ENCODE assay signal across 8 cellular contexts in genomic region chr3:149371001-149371722, GRCh38. TPM values are rescaled to one million over a fixed set of nuclear protein-coding genes. Genes with fewer than 3 reads are reported as not detected.
DNase-seq lines count a peak whose midpoint lies in the region; TF ChIP-seq lines count a peak whose summit lies in the region.

No MANE protein-coding gene starts in this region.

- H3K79me2 ChIP-seq in trophoblast cell (ENCODE audit: control insufficient read depth, insufficient read depth, low read length, poor library complexity) = no peaks in the 10 kb centered on the region

- no peak overlapping the region for H3K27ac ChIP-seq in trophoblast cell (ENCODE audit: low read depth, low read length)

- H3K18ac ChIP-seq in trophoblast cell (ENCODE audit: low read length) = no peak overlapping the region

- H3K14ac ChIP-seq in trophoblast cell (ENCODE audit: low read length) = no peak overlapping the region

- H2AFZ ChIP-seq in trophoblast cell (ENCODE audit: insufficient read depth, low read length, poor library complexity) = no peak overlapping the region

- no peak overlapping the region for H4K91ac ChIP-seq in trophoblast cell (ENCODE audit: low read depth, low read length)

- peaks cover 66% of the 10 kb centered on the region for H3K4me1 Mint-ChIP-seq in endothelial cell (ENCODE audit: unreplicated experiment)

- no peaks in the 10 kb centered on the region for H3K9me3 Mint-ChIP-seq in endothelial cell (ENCODE audit: unreplicated experiment)

- no CpG with 5 or more reads among the region's 7 CpGs for WGBS in trophoblast cell (ENCODE audit: extremely low coverage, insufficient coverage, insufficient read length)

- H2BK5ac ChIP-seq in trophoblast cell (ENCODE audit: low read depth, low read length, poor library complexity) = no peak overlapping the region

- H3K79me1 ChIP-seq in trophoblast cell (ENCODE audit: low read length) = no peaks in the 10 kb centered on the region

- H3K27me3 Mint-ChIP-seq in endothelial cell (ENCODE audit: unreplicated experiment) = peaks cover 1% of the 10 kb centered on the region

- no peak overlapping the region for H3K23ac ChIP-seq in trophoblast cell (ENCODE audit: low read length)

- H4K8ac ChIP-seq in trophoblast cell (ENCODE audit: low read depth, low read length) = no peak overlapping the region

- H3K9ac ChIP-seq in trophoblast cell (ENCODE audit: low read length) = no peak overlapping the region

- peaks cover 1% of the 10 kb centered on the region for H3K9me3 ChIP-seq in trophoblast cell (ENCODE audit: insufficient read depth, low read depth, low read length)

- TF ChIP-seq CTCF in endothelial cell (IDR thresholded peaks at IDR 0.05; ENCODE audit: unreplicated experiment) = no peak

- peaks cover 4 to 7% of the 10 kb centered on the region in 2 experiments for H3K4me1 ChIP-seq in trophoblast cell (ENCODE audit: control insufficient read depth in 1 of 2, insufficient read depth in 2 of 2, low read length in 2 of 2)

- DNase-seq in EH (ENCODE audit: low read depth) (peak; percentile 82), NCI-H226 (peak; percentile 37), endothelial cell (ENCODE audit: low spot score) (peak; percentile 15), trophoblast cell (peak; percentile 30 to 71), NCI-H2196 (lab: John Stamatoyannopoulos, UW; ENCODE audit: unreplicated experiment) (no peak), NCI-H2171 (lab: John Stamatoyannopoulos, UW) (no peak), NCI-H1105 treated with DMSO at 0.1 percent for 48 hours (lab: John Stamatoyannopoulos, UW) (no peak), T-helper 2 cell (no peak)

- no peak overlapping the region for H2AK5ac ChIP-seq in trophoblast cell (ENCODE audit: low read length)

- H2BK12ac ChIP-seq in trophoblast cell (ENCODE audit: low read length) = no peak overlapping the region

- H3K27ac Mint-ChIP-seq in endothelial cell (ENCODE audit: unreplicated experiment) = peak overlapping the region; percentile 98

- H3K4me3 ChIP-seq in trophoblast cell (ENCODE audit: low read depth, low read length) = no peak overlapping the region

- no peaks in the 10 kb centered on the region for H3K36me3 ChIP-seq in trophoblast cell (ENCODE audit: control insufficient read depth in 1 of 2, insufficient read depth in 2 of 2, low read length in 2 of 2)

- H3K27me3 ChIP-seq in trophoblast cell (ENCODE audit: insufficient read depth, low read length) = no peaks in the 10 kb centered on the region

- no peak overlapping the region for H3K4ac ChIP-seq in trophoblast cell (ENCODE audit: low read depth, low read length)

- no peak overlapping the region for H3K4me2 ChIP-seq in trophoblast cell (ENCODE audit: low read length)

- H3K4me3 Mint-ChIP-seq in endothelial cell (ENCODE audit: unreplicated experiment) = peak overlapping the region; percentile 69

- H2BK120ac ChIP-seq in trophoblast cell (ENCODE audit: insufficient read depth, low read length, poor library complexity) = no peak overlapping the region

- H4K12ac ChIP-seq in trophoblast cell (ENCODE audit: low read depth, low read length) = no peak overlapping the region

- no peaks in the 10 kb centered on the region for H3K36me3 Mint-ChIP-seq in endothelial cell (ENCODE audit: low read depth, unreplicated experiment)

RNA-seq across cellular contexts. Expression of gene TM4SF1, which starts 6.3 kb away (rescaled TPM):
- total RNA-seq in endothelial cell (ENCODE audit: unreplicated experiment) = 0.97 TPM
- polyA plus RNA-seq in trophoblast cell (2013) = 1.8 and 2.2 TPM in 2 replicates

RNA-seq across cellular contexts. Expression of gene TM4SF18, which starts 37.7 kb away (rescaled TPM):
- total RNA-seq in endothelial cell (ENCODE audit: unreplicated experiment) = 57.4 TPM
- 0.17 and 0.23 TPM in 2 replicates for polyA plus RNA-seq in trophoblast cell (2013)

Comparison
In these comparisons a context has a peak if more than half of its experiments do, and no peak if none do; other contexts are left out.
1. DNase-seq: peak in EH (single experiment), NCI-H226 (single experiment), endothelial cell (single experiment) and trophoblast cell (2 of 2); none in NCI-H2196 (single experiment), NCI-H2171 (single experiment), NCI-H1105 treated with DMSO at 0.1 percent for 48 hours (single experiment) and T-helper 2 cell (0 of 5).